9 cellular contexts compared by ENCODE assay signal in genomic region chr1:226937940-226938725, GRCh38. TPM values are rescaled to one million over a fixed set of nuclear protein-coding genes. Genes with fewer than 3 reads are reported as not detected.
DNase-seq lines count a peak whose midpoint lies in the region; ATAC-seq and TF ChIP-seq lines count a peak whose summit lies in the region.
"Had no signal": no experiment of that assay in that cellular context is flagged by ENCODE, and none has a peak within 500 bp of the region (broad histone marks: within the 10 kb centered on the region; RNA-seq: fewer than 3 reads in every experiment).

No MANE protein-coding gene starts in this region.

- peak; percentile 56 for DNase-seq in activated effector memory CD4-positive, alpha-beta T cell treated with anti-CD3 and anti-CD28 coated beads, Interleukin-2, amount 50 U/mL, for 16 hours
- no peak for DNase-seq in activated effector memory CD4-positive, alpha-beta T cell treated with Interleukin-2 at 50 U/mL for 16 hours
- DNase-seq in activated naive CD4-positive, alpha-beta T cell treated with anti-CD3 and anti-CD28 coated beads, Interleukin-2, amount 50 U/mL, for 72 hours (ENCODE audit: low spot score in 2 of 2): no peak
- DNase-seq in transverse colon (no peak), EL (no peak), germinal center (ENCODE audit: low spot score) (no peak)
- DNase-seq: cerebellar nuclear complex had no signal

- no peak for TF ChIP-seq EP300 in transverse colon (IDR thresholded peaks at IDR 0.05; ENCODE audit: low read depth)

- in situ Hi-C loops in transverse colon (cut with MboI; ENCODE audit: low pct_ligation_motif_present in 1 of 4, low pct_unique_long_range_greater_than_20kb in 1 of 4, low sequenced_read_pairs in 3 of 4): no loop called here

- ATAC-seq in activated naive CD4-positive, alpha-beta T cell treated with anti-CD3 and anti-CD28 coated beads, Interleukin-2, amount 50 U/mL, for 72 hours: no peak
- ATAC-seq in GM21717 (IDR thresholded peaks at IDR 0.05; ENCODE audit: unreplicated experiment): no peak

- no peaks in the 10 kb centered on the region for H3K27me3 ChIP-seq in transverse colon

- H3K9me3 ChIP-seq in mesodermal cell (ENCODE audit: control insufficient read depth, low read length) (peaks cover 7% of the 10 kb centered on the region), transverse colon (peaks cover 5 to 14% of the 10 kb centered on the region in 2 donors)

- WGBS in mesodermal cell (ENCODE audit: insufficient coverage in 2 of 2), 2 experiments: 92 to 100% methylated on average over 5 to 7 of the region's 10 CpGs
- 80 to 81% methylated on average over 2 to 10 of the region's 10 CpGs for WGBS in transverse colon (ENCODE audit: low coverage in 1 of 2), 2 donors

- H3K4me3 ChIP-seq in mesodermal cell (ENCODE audit: extremely low read depth, insufficient read depth, low read length, poor library complexity, severe bottlenecking): no peak overlapping the region
- H3K4me3 ChIP-seq in transverse colon: peak overlapping the region in 1 of 4 donors; percentile 89

- peaks cover 16 to 27% of the 10 kb centered on the region in 2 donors for H3K36me3 Mint-ChIP-seq in activated naive CD4-positive, alpha-beta T cell treated with anti-CD3 and anti-CD28 coated beads, Interleukin-2, amount 50 U/mL, for 72 hours

- peak overlapping the region; percentile 34 to 99 for H3K27ac Mint-ChIP-seq in activated naive CD4-positive, alpha-beta T cell treated with anti-CD3 and anti-CD28 coated beads, Interleukin-2, amount 50 U/mL, for 72 hours

- TF ChIP-seq POLR2A in transverse colon (IDR thresholded peaks at IDR 0.05): peak; percentile 42

- H3K27ac ChIP-seq in mesodermal cell (ENCODE audit: low read depth, low read length, severe bottlenecking) (peak overlapping the region; percentile 98), transverse colon (peak overlapping the region; percentile 99 to 100 (median 100))

- H3K9me3 Mint-ChIP-seq in activated naive CD4-positive, alpha-beta T cell treated with anti-CD3 and anti-CD28 coated beads, Interleukin-2, amount 50 U/mL, for 72 hours: peaks cover 8% of the 10 kb centered on the region in 2 donors

- no peak for TF ChIP-seq CTCF in transverse colon (IDR thresholded peaks at IDR 0.05)

- H3K36me3 ChIP-seq in mesodermal cell (ENCODE audit: control insufficient read depth, insufficient read depth, low read length): no peaks in the 10 kb centered on the region
- no peaks in the 10 kb centered on the region for H3K36me3 ChIP-seq in transverse colon

- intact Hi-C loops in transverse colon (cut with DNase I; ENCODE audit: low total_unique reads): no loop called here

- H3K4me1 ChIP-seq in mesodermal cell (ENCODE audit: control insufficient read depth, insufficient read depth, low read length, poor library complexity, severe bottlenecking) (peaks cover 11% of the 10 kb centered on the region), transverse colon (peaks cover 23 to 44% (median 36%) of the 10 kb centered on the region in 4 donors)

RNA-seq across cellular contexts. Expression of gene COQ8A, which starts 2.0 kb away (rescaled TPM):
- total RNA-seq in activated naive CD4-positive, alpha-beta T cell treated with anti-CD3 and anti-CD28 coated beads, Interleukin-2, amount 50 U/mL, for 72 hours: 10 to 100 TPM; 20.5 to 28.1 TPM
- 14.8 TPM for polyA plus RNA-seq in mesodermal cell (2013, experiment 1 of 2)
- polyA plus RNA-seq in mesodermal cell (2013, experiment 2 of 2): 12.4 TPM
- 10 to 100 TPM; 46.0 to 80.5 (median 67.7) TPM for total RNA-seq in transverse colon
